In genomic region chr2:239751719-239752355, GRCh38 we compare ENCODE assay signal across 9 cellular contexts.
A peak's percentile ranks its signal among the peaks of the same experiment; 100 is the strongest.
DNase-seq lines count a peak whose midpoint lies in the region; ATAC-seq and TF ChIP-seq lines count a peak whose summit lies in the region.
"Had no signal": no experiment of that assay in that cellular context is flagged by ENCODE, and none has a peak within 500 bp of the region (broad histone marks: within the 10 kb centered on the region; RNA-seq: fewer than 3 reads in every experiment).

No MANE protein-coding gene starts in this region.

- TF ChIP-seq CTCF in RWPE2 (IDR thresholded peaks at IDR 0.05; ENCODE audit: poor library complexity, severe bottlenecking): no peak
- no peak for TF ChIP-seq CTCF in thoracic aorta (IDR thresholded peaks at IDR 0.05)

- H4K8ac ChIP-seq in mesendoderm (ENCODE audit: low read depth, low read length): no peak overlapping the region

- H3K79me2 ChIP-seq in mesendoderm (ENCODE audit: control insufficient read depth, insufficient read depth, low read length): no peaks in the 10 kb centered on the region

- no peak overlapping the region for H3K9ac ChIP-seq in mesendoderm (ENCODE audit: low read length)

- no peak overlapping the region for H4K5ac ChIP-seq in mesendoderm (ENCODE audit: low read length)

- H3K4me3 ChIP-seq in RWPE2 (ENCODE audit: severe bottlenecking) (no peak overlapping the region), mesendoderm (ENCODE audit: low read length) (no peak overlapping the region), thoracic aorta (peak overlapping the region; percentile 54)
- H3K4me3 ChIP-seq: cardiac muscle cell had no signal

- ATAC-seq in RWPE2 (ENCODE audit: low read depth) (peak; percentile 40; the same call in 1 of the 3 replicates), thoracic aorta (ENCODE audit: insufficient number of reproducible peaks, low FRiP score, low read depth) (no peak), GM18867 (IDR thresholded peaks at IDR 0.05; ENCODE audit: unreplicated experiment) (no peak), GM21447 (IDR thresholded peaks at IDR 0.05; ENCODE audit: unreplicated experiment) (no peak)

- peak overlapping the region; percentile 25 for H3K56ac ChIP-seq in mesendoderm (ENCODE audit: low read length)

- no CpG with 5 or more reads among the region's 23 CpGs for WGBS in mesendoderm (ENCODE audit: extremely low coverage, insufficient coverage, low lambda C conversion rate)

- H3K4me2 ChIP-seq in mesendoderm (ENCODE audit: low read length): no peak overlapping the region

- H3K27me3 ChIP-seq in RWPE2 (ENCODE audit: insufficient read depth, poor library complexity, severe bottlenecking) (no peaks in the 10 kb centered on the region), mesendoderm (ENCODE audit: insufficient read depth, low read length, poor library complexity) (no peaks in the 10 kb centered on the region), thoracic aorta (replicated peaks; ENCODE audit: insufficient read depth) (no peaks in the 10 kb centered on the region)
- H3K27me3 ChIP-seq: cardiac muscle cell had no signal

- H3K9me3 ChIP-seq in RWPE2 (ENCODE audit: severe bottlenecking): no peaks in the 10 kb centered on the region
- no peaks in the 10 kb centered on the region for H3K9me3 ChIP-seq in thoracic aorta

- no peaks in the 10 kb centered on the region for H3K36me3 ChIP-seq in RWPE2 (ENCODE audit: low read depth)
- H3K36me3 ChIP-seq in mesendoderm (ENCODE audit: control insufficient read depth, insufficient read depth, low read length): no peaks in the 10 kb centered on the region
- H3K36me3 ChIP-seq in thoracic aorta: no peaks in the 10 kb centered on the region
- H3K36me3 ChIP-seq: cardiac muscle cell had no signal

- peak overlapping the region; percentile 2 for H3K18ac ChIP-seq in mesendoderm (ENCODE audit: low read length)

- H3K79me1 ChIP-seq in mesendoderm (ENCODE audit: low read length): no peaks in the 10 kb centered on the region

- no peak for DNase-seq in RWPE2 (ENCODE audit: low spot score)
- peak; percentile 73 for DNase-seq in activated effector memory CD4-positive, alpha-beta T cell treated with anti-CD3 and anti-CD28 coated beads, Interleukin-2, amount 50 U/mL, for 16 hours
- DNase-seq in mesendoderm: peak; percentile 44
- DNase-seq in thoracic aorta (ENCODE audit: low spot score): no peak
- no peak for DNase-seq in HT-29 (ENCODE audit: low spot score)
- no peak for DNase-seq in NK-92 (lab: John Stamatoyannopoulos, UW; ENCODE audit: unreplicated experiment)

- H2BK120ac ChIP-seq in mesendoderm (ENCODE audit: low read depth, low read length): no peak overlapping the region

- H2AK5ac ChIP-seq in mesendoderm (ENCODE audit: low read length): no peak overlapping the region

- H3K4ac ChIP-seq in mesendoderm (ENCODE audit: low read depth, low read length): no peak overlapping the region

- no peak overlapping the region for H3K23ac ChIP-seq in mesendoderm (ENCODE audit: low read length)

- H3K27ac ChIP-seq in RWPE2 (ENCODE audit: poor library complexity, severe bottlenecking): no peak overlapping the region
- H3K27ac ChIP-seq in mesendoderm (ENCODE audit: low read depth, low read length): no peak overlapping the region
- H3K27ac ChIP-seq in thoracic aorta: peak overlapping the region; percentile 52 to 56
- H3K27ac ChIP-seq: cardiac muscle cell had no signal

- no peaks in the 10 kb centered on the region for H3K4me1 ChIP-seq in RWPE2 (ENCODE audit: insufficient read depth, poor library complexity, severe bottlenecking)
- H3K4me1 ChIP-seq in mesendoderm (ENCODE audit: control insufficient read depth, low read depth, low read length): no peaks in the 10 kb centered on the region
- H3K4me1 ChIP-seq in thoracic aorta (ENCODE audit: control insufficient read depth in 1 of 2, low read depth in 2 of 2): peaks cover 23 to 49% of the 10 kb centered on the region in 2 donors

- H2BK15ac ChIP-seq in mesendoderm (replicated peaks; ENCODE audit: low read depth): no peak overlapping the region

- no peak overlapping the region for H2BK5ac ChIP-seq in mesendoderm (ENCODE audit: low read length)

Comparison
In these comparisons a context has a peak if more than half of its experiments do, and no peak if none do; other contexts are left out.
1. DNase-seq: peak in activated effector memory CD4-positive, alpha-beta T cell treated with anti-CD3 and anti-CD28 coated beads, Interleukin-2, amount 50 U/mL, for 16 hours (single experiment) and mesendoderm (single experiment); none in RWPE2 (single experiment), thoracic aorta (single experiment), HT-29 (single experiment) and NK-92 (single experiment).
2. H3K27ac ChIP-seq: peak in thoracic aorta (2 of 2); none in RWPE2 (single experiment) and mesendoderm (single experiment).